ENCODE assay signal across 12 cellular contexts in the genomic region with DNA sequence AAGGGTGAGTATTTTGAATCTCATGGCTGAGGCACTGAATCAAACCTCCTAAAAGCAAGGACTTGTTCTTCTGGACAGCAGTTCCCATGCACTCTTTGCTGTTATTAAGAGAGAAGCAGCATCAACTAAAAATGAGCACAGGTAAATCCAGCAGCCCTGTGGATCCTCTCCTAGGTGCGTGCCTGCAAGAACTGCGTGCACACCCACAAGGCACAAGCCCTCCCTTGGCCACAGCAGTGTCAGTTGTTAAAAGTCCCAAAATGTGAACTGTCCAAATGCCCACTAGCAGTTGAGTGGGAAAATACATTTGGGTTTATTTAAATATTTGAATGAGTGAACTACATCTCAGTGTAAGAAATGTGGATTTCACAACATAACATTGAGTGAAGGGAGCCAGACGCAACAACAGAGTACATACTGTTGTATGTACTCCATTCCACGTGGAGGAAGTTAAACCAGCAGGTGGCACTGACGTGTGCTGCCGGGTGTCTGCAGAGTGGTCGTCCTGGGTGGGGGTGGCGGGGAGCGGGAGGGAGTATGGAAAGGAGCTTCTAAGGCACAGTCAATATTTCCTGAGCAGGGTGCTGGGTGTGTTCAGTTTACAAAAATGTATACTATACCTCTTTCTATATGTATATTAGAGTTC.
DNase-seq lines count a peak whose midpoint lies in the region; TF ChIP-seq lines count a peak whose summit lies in the region.
"Had no signal": no experiment of that assay in that cellular context is flagged by ENCODE, and none has a peak within 500 bp of the region (broad histone marks: within the 10 kb centered on the region; RNA-seq: fewer than 3 reads in every experiment).

No MANE protein-coding gene starts in this region.

- POLR2A ChIA-PET in PC-9 (lab: Charles Lee; ENCODE audit: unreplicated experiment), result no interaction called here

- no peak overlapping the region for H3K4me3 ChIP-seq in PC-9
- no peak overlapping the region for H3K4me3 ChIP-seq in foreskin fibroblast (ENCODE audit: low read depth in 1 of 2, low read length in 2 of 2)
- H3K4me3 ChIP-seq: HAP-1 had no signal

- H3K4me1 ChIP-seq in PC-9 (replicated peaks; ENCODE audit: insufficient read depth), result peaks cover 15% of the 10 kb centered on the region
- H3K4me1 ChIP-seq: HAP-1 had no signal

- DNase-seq in A172 (ENCODE audit: low spot score) (peak; percentile 38), PC-9 (no peak), foreskin fibroblast (peak; percentile 57 to 72), mesenteric fat pad (ENCODE audit: low spot score) (no peak), ecto neural progenitor cell (ENCODE audit: low spot score) (no peak)
- no peak for DNase-seq in activated naive CD4-positive, alpha-beta T cell treated with anti-CD3 and anti-CD28 coated beads, Interleukin-2, amount 50 U/mL, for 16 hours
- DNase-seq in stimulated activated naive CD4-positive, alpha-beta T cell treated with Interleukin-2 at 50 U/mL for 16 hours (lab: John Stamatoyannopoulos, UW), result no peak
- DNase-seq: activated CD4-positive, alpha-beta T cell treated with anti-CD3 and anti-CD28 coated beads, Interleukin-2, amount 10 ng/mL, durations not matched to agents 7 days and 5 days; DMS153; naive thymus-derived CD8-positive, alpha-beta T cell had no signal

- CTCF ChIA-PET in PC-9 (lab: Charles Lee), result no interaction called here

- TF ChIP-seq CTCF in GM12873 (IDR thresholded peaks at IDR 0.05; ENCODE audit: insufficient read depth, low read depth, low read length, missing control alignments), result peak; percentile 11
- TF ChIP-seq CTCF in PC-9 (conservative IDR thresholded peaks at IDR 0.05), result peak; percentile 51; the same call in 1 of the 2 replicates
- peak; percentile 37 for TF ChIP-seq CTCF in foreskin fibroblast (IDR thresholded peaks at IDR 0.05; ENCODE audit: low read depth, low read length)

- H3K27ac ChIP-seq in PC-9, result no peak overlapping the region

- no peaks in the 10 kb centered on the region for H3K9me2 ChIP-seq in PC-9 (ENCODE audit: insufficient read depth)

- H3K27me3 ChIP-seq in PC-9 (ENCODE audit: insufficient read depth, low read depth), result no peaks in the 10 kb centered on the region

- no peaks in the 10 kb centered on the region for H3K9me3 ChIP-seq in PC-9 (ENCODE audit: insufficient read depth, low read depth)
- H3K9me3 ChIP-seq: HAP-1 had no signal

- no peaks in the 10 kb centered on the region for H3F3A ChIP-seq in PC-9 (ENCODE audit: insufficient read depth, low read depth)

- H4K20me1 ChIP-seq in PC-9 (ENCODE audit: insufficient read depth), result no peaks in the 10 kb centered on the region; the same call in 1 of the 2 replicates

- H3K4me2 ChIP-seq in PC-9, result no peak overlapping the region

- intact Hi-C loops in PC-9 (cut with micrococcal nuclease; ENCODE audit: unreplicated experiment), result loop anchor here (2.0 to 10.0 kb wide), 5 partner anchors 109 to 1695 kb away; partner anchors contain the start of gene ERCC5

- BruUV-seq in PC-9 (replicated peaks; lab: Mats Ljungman, UMichigan), result no TSS peak

- H3K79me2 ChIP-seq in PC-9 (ENCODE audit: low read depth), result no peaks in the 10 kb centered on the region

- H2AFZ ChIP-seq in PC-9, result no peak overlapping the region

- no peaks in the 10 kb centered on the region for H3K36me3 ChIP-seq in PC-9 (ENCODE audit: low read depth)
- H3K36me3 ChIP-seq: HAP-1 had no signal

Comparison
In these comparisons a context has a peak if more than half of its experiments do, and no peak if none do; other contexts are left out.
1. DNase-seq: peak in A172 (single experiment) and foreskin fibroblast (2 of 2); none in PC-9 (0 of 2), mesenteric fat pad (single experiment), ecto neural progenitor cell (single experiment), activated naive CD4-positive, alpha-beta T cell treated with anti-CD3 and anti-CD28 coated beads, Interleukin-2, amount 50 U/mL, for 16 hours (single experiment) and stimulated activated naive CD4-positive, alpha-beta T cell treated with Interleukin-2 at 50 U/mL for 16 hours (single experiment).
2. Peak in every context shown above with its lines, with median percentiles within 50 percentile points of each other: CTCF ChIP-seq.